Comparison of ENCODE assay signal across 9 cellular contexts in the genomic region with DNA sequence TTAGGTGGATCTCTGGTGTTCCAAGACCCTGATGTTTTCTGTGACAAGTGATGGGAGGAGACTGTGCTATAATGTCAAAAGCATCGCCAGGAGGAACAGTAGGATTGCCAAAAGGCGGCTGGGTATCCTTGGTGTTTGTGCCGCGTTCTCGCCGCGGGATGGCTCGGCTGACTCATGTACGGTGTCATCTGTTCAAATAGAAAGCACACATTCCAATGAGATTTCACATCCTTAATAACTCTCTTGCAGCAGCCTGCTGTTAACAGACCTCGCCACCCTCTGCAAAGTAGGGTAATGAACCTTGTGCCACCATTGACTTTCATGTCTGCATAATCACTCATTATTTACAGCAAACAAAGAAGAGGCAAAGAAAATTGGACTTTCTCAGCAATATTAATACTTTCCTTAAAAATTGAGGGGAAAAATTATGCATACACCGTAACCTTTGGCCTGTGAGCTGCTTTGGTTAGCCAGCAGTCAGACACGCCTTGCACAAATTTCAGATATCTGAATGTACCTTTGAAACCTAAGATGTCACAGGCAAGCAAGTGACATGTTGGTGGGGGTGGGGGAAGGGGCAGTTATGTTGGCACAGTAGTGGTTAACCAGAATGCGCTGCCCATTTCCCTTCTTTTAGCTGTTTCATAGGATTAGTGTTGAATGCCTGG.
DNase-seq lines count a peak whose midpoint lies in the region; ATAC-seq and TF ChIP-seq lines count a peak whose summit lies in the region.
"Had no signal": no experiment of that assay in that cellular context is flagged by ENCODE, and none has a peak within 500 bp of the region (broad histone marks: within the 10 kb centered on the region; RNA-seq: fewer than 3 reads in every experiment).

No MANE protein-coding gene starts in this region.

- ATAC-seq in SK-N-SH treated with all-trans-retinoic acid at 6 μM for 48 hours: peak; percentile 97
- ATAC-seq in GM21515 (IDR thresholded peaks at IDR 0.05; ENCODE audit: unreplicated experiment): no peak
- no peak for ATAC-seq in GM21717 (IDR thresholded peaks at IDR 0.05; ENCODE audit: unreplicated experiment)
- ATAC-seq: CD8-positive, alpha-beta T cell had no signal

- no peak overlapping the region; the same call in 1 of the 2 replicates for H3K27ac Mint-ChIP-seq in HFFc6
- H3K27ac Mint-ChIP-seq: CD8-positive, alpha-beta T cell had no signal

- DNase-seq in AG04449 (ENCODE audit: low read depth, low spot score) (peak; percentile 40), HFFc6 (peak; percentile 53), fibroblast of villous mesenchyme (ENCODE audit: low read depth) (peak; percentile 70)
- no peak for DNase-seq in stimulated activated CD4-positive, alpha-beta T cell treated with anti-CD3 and anti-CD28 coated beads, Interleukin-4, amount 100 ng/mL, for 1 hour
- DNase-seq in stimulated activated CD4-positive, alpha-beta T cell treated with anti-CD3 and anti-CD28 coated beads, Interleukin-1b, Interleukin-23, amount 100 ng/mL, for 48 hours: no peak
- DNase-seq: CD8-positive, alpha-beta T cell had no signal

- CTCF ChIA-PET in AG04449 (lab: Yijun Ruan, JAX): no interaction called here

- H3K9me3 Mint-ChIP-seq in HFFc6: peaks cover 7% of the 10 kb centered on the region; the same call in 1 of the 2 replicates
- H3K9me3 Mint-ChIP-seq: CD8-positive, alpha-beta T cell had no signal

- H3K27me3 Mint-ChIP-seq in HFFc6 (ENCODE audit: insufficient read depth): no peaks in the 10 kb centered on the region; the same call in 1 of the 2 replicates

- POLR2A ChIA-PET in AG04449 (lab: Yijun Ruan, JAX): no interaction called here

- no peaks in the 10 kb centered on the region for H3K36me3 Mint-ChIP-seq in HFFc6 (ENCODE audit: low read depth)
- H3K36me3 Mint-ChIP-seq: CD8-positive, alpha-beta T cell had no signal

- TF ChIP-seq CTCF in AG04449 (IDR thresholded peaks at IDR 0.05; ENCODE audit: insufficient read depth, low read length, missing control alignments) (no peak), HFFc6 (IDR thresholded peaks at IDR 0.05) (no peak), fibroblast of villous mesenchyme (IDR thresholded peaks at IDR 0.05; ENCODE audit: insufficient read depth, low read depth, low read length) (no peak)

- peaks cover 11% of the 10 kb centered on the region for H3K4me1 Mint-ChIP-seq in HFFc6 (ENCODE audit: low read depth)

- H3K4me3 ChIP-seq in AG04449 (ENCODE audit: low read depth, low read length) (no peak overlapping the region), fibroblast of villous mesenchyme (ENCODE audit: low read depth, low read length) (no peak overlapping the region)

- no peak overlapping the region; the same call in 1 of the 2 replicates for H3K4me3 Mint-ChIP-seq in HFFc6
- H3K4me3 Mint-ChIP-seq: CD8-positive, alpha-beta T cell had no signal

TF ChIP-seq in SK-N-SH treated with all-trans-retinoic acid at 6 μM for 48 hours, 23 proteins besides CTCF, POLR2A, EP300 and RAD21:
- no peak for TF ChIP-seq ZNF565 (CRISPR knock-in tag; conservative IDR thresholded peaks at IDR 0.05; ENCODE audit: low read depth)
- TF ChIP-seq ISL1 (CRISPR knock-in tag; IDR thresholded peaks at IDR 0.05): peak; percentile 37; the same call in 1 of the 2 replicates
- TF ChIP-seq ZNF70 (CRISPR knock-in tag; IDR thresholded peaks at IDR 0.05): no peak
- TF ChIP-seq, protein P1, sequence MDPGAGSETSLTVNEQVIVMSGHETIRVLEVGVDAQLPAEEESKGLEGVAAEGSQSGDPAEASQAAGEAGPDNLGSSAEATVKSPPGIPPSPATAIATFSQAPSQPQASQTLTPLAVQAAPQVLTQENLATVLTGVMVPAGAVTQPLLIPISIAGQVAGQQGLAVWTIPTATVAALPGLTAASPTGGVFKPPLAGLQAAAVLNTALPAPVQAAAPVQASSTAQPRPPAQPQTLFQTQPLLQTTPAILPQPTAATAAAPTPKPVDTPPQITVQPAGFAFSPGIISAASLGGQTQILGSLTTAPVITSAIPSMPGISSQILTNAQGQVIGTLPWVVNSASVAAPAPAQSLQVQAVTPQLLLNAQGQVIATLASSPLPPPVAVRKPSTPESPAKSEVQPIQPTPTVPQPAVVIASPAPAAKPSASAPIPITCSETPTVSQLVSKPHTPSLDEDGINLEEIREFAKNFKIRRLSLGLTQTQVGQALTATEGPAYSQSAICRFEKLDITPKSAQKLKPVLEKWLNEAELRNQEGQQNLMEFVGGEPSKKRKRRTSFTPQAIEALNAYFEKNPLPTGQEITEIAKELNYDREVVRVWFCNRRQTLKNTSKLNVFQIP (CRISPR knock-in tag; IDR thresholded peaks at IDR 0.05; ENCODE audit: borderline replicate concordance, low read depth): no peak
- no peak for TF ChIP-seq ESRRG (CRISPR knock-in tag; IDR thresholded peaks at IDR 0.05)
- TF ChIP-seq ARNTL (CRISPR knock-in tag; IDR thresholded peaks at IDR 0.05; ENCODE audit: borderline replicate concordance, low read depth): no peak
- no peak for TF ChIP-seq ZNF8 (CRISPR knock-in tag; IDR thresholded peaks at IDR 0.05)
- TF ChIP-seq, protein P2, sequence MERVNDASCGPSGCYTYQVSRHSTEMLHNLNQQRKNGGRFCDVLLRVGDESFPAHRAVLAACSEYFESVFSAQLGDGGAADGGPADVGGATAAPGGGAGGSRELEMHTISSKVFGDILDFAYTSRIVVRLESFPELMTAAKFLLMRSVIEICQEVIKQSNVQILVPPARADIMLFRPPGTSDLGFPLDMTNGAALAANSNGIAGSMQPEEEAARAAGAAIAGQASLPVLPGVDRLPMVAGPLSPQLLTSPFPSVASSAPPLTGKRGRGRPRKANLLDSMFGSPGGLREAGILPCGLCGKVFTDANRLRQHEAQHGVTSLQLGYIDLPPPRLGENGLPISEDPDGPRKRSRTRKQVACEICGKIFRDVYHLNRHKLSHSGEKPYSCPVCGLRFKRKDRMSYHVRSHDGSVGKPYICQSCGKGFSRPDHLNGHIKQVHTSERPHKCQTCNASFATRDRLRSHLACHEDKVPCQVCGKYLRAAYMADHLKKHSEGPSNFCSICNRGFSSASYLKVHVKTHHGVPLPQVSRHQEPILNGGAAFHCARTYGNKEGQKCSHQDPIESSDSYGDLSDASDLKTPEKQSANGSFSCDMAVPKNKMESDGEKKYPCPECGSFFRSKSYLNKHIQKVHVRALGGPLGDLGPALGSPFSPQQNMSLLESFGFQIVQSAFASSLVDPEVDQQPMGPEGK (CRISPR knock-in tag; IDR thresholded peaks at IDR 0.05; ENCODE audit: borderline replicate concordance): no peak
- TF ChIP-seq, protein P3, sequence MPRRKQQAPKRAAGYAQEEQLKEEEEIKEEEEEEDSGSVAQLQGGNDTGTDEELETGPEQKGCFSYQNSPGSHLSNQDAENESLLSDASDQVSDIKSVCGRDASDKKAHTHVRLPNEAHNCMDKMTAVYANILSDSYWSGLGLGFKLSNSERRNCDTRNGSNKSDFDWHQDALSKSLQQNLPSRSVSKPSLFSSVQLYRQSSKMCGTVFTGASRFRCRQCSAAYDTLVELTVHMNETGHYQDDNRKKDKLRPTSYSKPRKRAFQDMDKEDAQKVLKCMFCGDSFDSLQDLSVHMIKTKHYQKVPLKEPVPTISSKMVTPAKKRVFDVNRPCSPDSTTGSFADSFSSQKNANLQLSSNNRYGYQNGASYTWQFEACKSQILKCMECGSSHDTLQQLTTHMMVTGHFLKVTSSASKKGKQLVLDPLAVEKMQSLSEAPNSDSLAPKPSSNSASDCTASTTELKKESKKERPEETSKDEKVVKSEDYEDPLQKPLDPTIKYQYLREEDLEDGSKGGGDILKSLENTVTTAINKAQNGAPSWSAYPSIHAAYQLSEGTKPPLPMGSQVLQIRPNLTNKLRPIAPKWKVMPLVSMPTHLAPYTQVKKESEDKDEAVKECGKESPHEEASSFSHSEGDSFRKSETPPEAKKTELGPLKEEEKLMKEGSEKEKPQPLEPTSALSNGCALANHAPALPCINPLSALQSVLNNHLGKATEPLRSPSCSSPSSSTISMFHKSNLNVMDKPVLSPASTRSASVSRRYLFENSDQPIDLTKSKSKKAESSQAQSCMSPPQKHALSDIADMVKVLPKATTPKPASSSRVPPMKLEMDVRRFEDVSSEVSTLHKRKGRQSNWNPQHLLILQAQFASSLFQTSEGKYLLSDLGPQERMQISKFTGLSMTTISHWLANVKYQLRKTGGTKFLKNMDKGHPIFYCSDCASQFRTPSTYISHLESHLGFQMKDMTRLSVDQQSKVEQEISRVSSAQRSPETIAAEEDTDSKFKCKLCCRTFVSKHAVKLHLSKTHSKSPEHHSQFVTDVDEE (CRISPR knock-in tag; IDR thresholded peaks at IDR 0.05): no peak

Comparison
In these comparisons a context has a peak if more than half of its experiments do, and no peak if none do; other contexts are left out.
1. DNase-seq: peak in AG04449 (single experiment), HFFc6 (single experiment) and fibroblast of villous mesenchyme (single experiment); none in stimulated activated CD4-positive, alpha-beta T cell treated with anti-CD3 and anti-CD28 coated beads, Interleukin-4, amount 100 ng/mL, for 1 hour (single experiment) and stimulated activated CD4-positive, alpha-beta T cell treated with anti-CD3 and anti-CD28 coated beads, Interleukin-1b, Interleukin-23, amount 100 ng/mL, for 48 hours (single experiment).